ENCODE assay signal across 8 cellular contexts in genomic region chr7:45923290-45923689, GRCh38. TPM values are rescaled to one million over a fixed set of nuclear protein-coding genes. Genes with fewer than 3 reads are reported as not detected.
A peak's percentile ranks its signal among the peaks of the same experiment; 100 is the strongest.
DNase-seq lines count a peak whose midpoint lies in the region; ATAC-seq, FAIRE-seq and TF ChIP-seq lines count a peak whose summit lies in the region.

No MANE protein-coding gene starts in this region.

- no peak for FAIRE-seq in bronchial epithelial cell (lab: Jason Lieb, UNC)
- FAIRE-seq in islet of Langerhans (lab: Jason Lieb, UNC): peak; percentile 36

- H3K4me1 Mint-ChIP-seq in T-cell: peaks cover 23 to 40% (median 35%) of the 10 kb centered on the region in 3 donors

- H3K4me3 Mint-ChIP-seq in T-cell: peak overlapping the region; percentile 53 to 67 (median 63)

- peak overlapping the region; percentile 76 to 85 for H3K27ac Mint-ChIP-seq in T-cell

- no peaks in the 10 kb centered on the region for H3K36me3 Mint-ChIP-seq in T-cell

- H3K9me3 ChIP-seq in MG63: no peaks in the 10 kb centered on the region

- DNase-seq in activated effector memory CD4-positive, alpha-beta T cell treated with anti-CD3 and anti-CD28 coated beads, Interleukin-2, amount 50 U/mL, for 16 hours: peak; percentile 75
- no peak for DNase-seq in activated effector memory CD4-positive, alpha-beta T cell treated with Interleukin-2 at 50 U/mL for 16 hours
- DNase-seq in MG63 (peak; percentile 73), T-cell (peak in 23 of 34 experiments; percentile 21 to 62 (median 36)), bronchial epithelial cell (ENCODE audit: low read depth) (peak; percentile 53), T-helper 9 cell (no peak)
- peak; percentile 15 to 43 for DNase-seq in stimulated activated CD4-positive, alpha-beta T cell treated with anti-CD3 and anti-CD28 coated beads, Interleukin-15, amount 100 ng/mL, for 48 hours (ENCODE audit: low read depth in 2 of 2)

- H3K9me3 Mint-ChIP-seq in T-cell: no peaks in the 10 kb centered on the region

- H3K27me3 Mint-ChIP-seq in T-cell: peaks cover 51 to 54% of the 10 kb centered on the region in 2 donors

- no peak overlapping the region for H3K4me3 ChIP-seq in MG63
- no peak overlapping the region for H3K4me3 ChIP-seq in bronchial epithelial cell (ENCODE audit: low read depth, low read length)

- CTCF ChIA-PET in T-cell (lab: Charles Lee): interaction anchor here (0.9 to 2.0 kb wide), 4 partner anchors 9 to 1169 kb away, joined by 3 to 9 read pairs (median 3); no protein-coding TSS in a partner anchor

- H3K27me3 ChIP-seq in MG63: no peaks in the 10 kb centered on the region
- peaks cover 14% of the 10 kb centered on the region for H3K27me3 ChIP-seq in bronchial epithelial cell (ENCODE audit: control insufficient read depth, insufficient read depth, low read length)

- POLR2A ChIA-PET in T-cell (lab: Charles Lee): no interaction called here

- H3K36me3 ChIP-seq in MG63 (no peaks in the 10 kb centered on the region; the same call in none of the 2 replicates), bronchial epithelial cell (ENCODE audit: control insufficient read depth, insufficient read depth, low read length) (no peaks in the 10 kb centered on the region)

- no peak for ATAC-seq in T-cell (replicated peaks in 1 of 4)

- TF ChIP-seq CTCF in bronchial epithelial cell (IDR thresholded peaks at IDR 0.05; ENCODE audit: insufficient read depth, low read length, severe bottlenecking): peak; percentile 77

RNA-seq across cellular contexts. Expression of gene IGFBP3, which starts 2.2 kb away (rescaled TPM):
- 224 and 281 TPM in 2 replicates for total RNA-seq in MG63 (2014; rRNA removed; shearing (Covaris generic); ENCODE audit: low replicate concordance)
- total RNA-seq in T-cell (10 to 100 TPM in 2 of 5 donors, 1 to 10 TPM in 3; 3.9 to 20.5 (median 8.2) TPM), bronchial epithelial cell (7.8 and 12.1 TPM in 2 replicates)

RNA-seq across cellular contexts. Expression of gene IGFBP1, which starts 35.0 kb away (rescaled TPM):
- not detected in 2 replicates for total RNA-seq in MG63 (2014; rRNA removed; shearing (Covaris generic); ENCODE audit: low replicate concordance)
- under 1 TPM in 2 of 5 donors, not detected in 3; 0.38 to 0.44 TPM for total RNA-seq in T-cell
- under 0.01 and 0.13 TPM in 2 replicates for total RNA-seq in bronchial epithelial cell

RNA-seq across cellular contexts. Expression of gene CCDC201, which starts 50.4 kb away (rescaled TPM):
- not detected in 2 replicates for total RNA-seq in MG63 (2014; rRNA removed; shearing (Covaris generic); ENCODE audit: low replicate concordance)
- total RNA-seq in T-cell (not detected), bronchial epithelial cell (under 0.01 TPM in 1 of 2 replicates, not detected in the other)

Comparison
In these comparisons a context has a peak if more than half of its experiments do, and no peak if none do; other contexts are left out.
1. DNase-seq: peak in activated effector memory CD4-positive, alpha-beta T cell treated with anti-CD3 and anti-CD28 coated beads, Interleukin-2, amount 50 U/mL, for 16 hours (single experiment), MG63 (single experiment), T-cell (23 of 34), bronchial epithelial cell (single experiment) and stimulated activated CD4-positive, alpha-beta T cell treated with anti-CD3 and anti-CD28 coated beads, Interleukin-15, amount 100 ng/mL, for 48 hours (2 of 2); none in activated effector memory CD4-positive, alpha-beta T cell treated with Interleukin-2 at 50 U/mL for 16 hours (single experiment) and T-helper 9 cell (single experiment).
2. RNA of gene IGFBP3, which starts 2.2 kb away (total RNA-seq): 224 to 281 TPM in MG63; 7.8 to 12.1 TPM in bronchial epithelial cell and 3.9 to 20.5 TPM in T-cell; every median in the first group is over 10 times any median in the second.